In the genomic region with DNA sequence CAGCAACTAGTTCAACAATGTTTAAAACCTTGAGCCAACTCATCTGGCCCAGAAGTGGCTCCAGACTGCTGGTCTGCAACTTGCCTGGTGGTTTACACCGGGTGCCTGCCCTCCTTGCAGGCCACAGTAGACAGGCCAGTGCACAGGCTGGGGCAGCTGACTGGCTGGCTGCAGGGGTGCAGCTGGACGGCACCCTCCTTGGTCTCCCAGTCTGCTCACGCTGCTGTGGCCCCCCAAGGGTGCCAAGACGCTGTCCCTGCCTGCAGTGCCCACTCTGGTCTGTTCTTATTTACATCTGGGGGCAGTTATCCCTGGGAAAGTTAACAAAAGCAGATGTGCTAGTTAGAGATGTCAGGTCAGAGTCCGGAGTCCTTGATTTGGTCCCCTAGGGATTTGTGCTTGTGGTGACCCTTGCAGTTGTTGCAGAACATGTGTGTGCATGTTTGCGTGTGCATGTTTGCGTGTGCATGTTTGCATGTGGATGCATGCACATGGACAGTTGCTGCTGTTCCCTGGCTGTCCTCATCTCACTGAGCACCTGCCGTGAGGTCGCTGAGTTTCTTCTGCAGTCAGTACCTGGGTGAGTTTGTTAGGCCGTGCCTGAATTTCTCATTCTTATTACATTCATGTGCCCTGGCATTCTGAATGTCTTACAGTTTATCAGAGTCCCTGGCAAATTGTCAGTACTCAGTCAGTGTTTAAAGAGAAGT, we compare ENCODE assay signal across 1 cellular context.
TF ChIP-seq lines count a peak whose summit lies in the region.

No MANE protein-coding gene starts in this region.

TF ChIP-seq in HepG2, 621 proteins besides CTCF, POLR2A, EP300 and RAD21 (continued from another document):
- TF ChIP-seq SRF (IDR thresholded peaks at IDR 0.05; ENCODE audit: low read depth, low read length): no peak
- TF ChIP-seq KLF16 (CRISPR knock-in tag; IDR thresholded peaks at IDR 0.05): no peak
- TF ChIP-seq PITX1 (CRISPR knock-in tag; IDR thresholded peaks at IDR 0.05): no peak
- TF ChIP-seq JUNB (CRISPR knock-in tag; IDR thresholded peaks at IDR 0.05; ENCODE audit: borderline replicate concordance): no peak
- TF ChIP-seq, protein P1, sequence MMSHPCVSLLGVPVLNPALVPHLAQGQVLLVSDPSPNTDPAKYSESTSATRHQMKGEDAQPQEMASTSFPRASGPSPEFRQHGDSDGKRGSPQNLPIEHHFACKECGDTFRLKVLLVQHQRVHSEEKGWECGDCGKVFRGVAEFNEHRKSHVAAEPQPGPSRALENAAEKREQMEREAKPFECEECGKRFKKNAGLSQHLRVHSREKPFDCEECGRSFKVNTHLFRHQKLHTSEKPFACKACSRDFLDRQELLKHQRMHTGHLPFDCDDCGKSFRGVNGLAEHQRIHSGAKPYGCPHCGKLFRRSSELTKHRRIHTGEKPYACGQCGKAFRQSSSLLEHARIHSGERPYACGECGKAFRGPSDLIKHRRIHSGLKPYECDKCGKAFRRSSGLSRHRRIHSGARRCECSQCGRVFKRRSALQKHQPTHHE (CRISPR knock-in tag; IDR thresholded peaks at IDR 0.05; ENCODE audit: borderline replicate concordance): no peak
- no peak for TF ChIP-seq FOXK1 (CRISPR knock-in tag; IDR thresholded peaks at IDR 0.05; ENCODE audit: borderline replicate concordance, low read depth)
- TF ChIP-seq GATAD2A (CRISPR knock-in tag; IDR thresholded peaks at IDR 0.05): no peak
- TF ChIP-seq ZNF318 (CRISPR knock-in tag; IDR thresholded peaks at IDR 0.05): 0 out of 2 replicates have a peak, but pooled peaks have one; percentile 39
- TF ChIP-seq ZNF331 (CRISPR knock-in tag; IDR thresholded peaks at IDR 0.05): no peak
- TF ChIP-seq ZNF770 (CRISPR knock-in tag; IDR thresholded peaks at IDR 0.05): no peak
- TF ChIP-seq ZKSCAN1 (IDR thresholded peaks at IDR 0.05; ENCODE audit: low read length): no peak
- TF ChIP-seq TERF1 (CRISPR knock-in tag; IDR thresholded peaks at IDR 0.05): no peak
- TF ChIP-seq ZEB1 (IDR thresholded peaks at IDR 0.05; ENCODE audit: insufficient replicate concordance, low read depth): no peak
- TF ChIP-seq, protein P2, sequence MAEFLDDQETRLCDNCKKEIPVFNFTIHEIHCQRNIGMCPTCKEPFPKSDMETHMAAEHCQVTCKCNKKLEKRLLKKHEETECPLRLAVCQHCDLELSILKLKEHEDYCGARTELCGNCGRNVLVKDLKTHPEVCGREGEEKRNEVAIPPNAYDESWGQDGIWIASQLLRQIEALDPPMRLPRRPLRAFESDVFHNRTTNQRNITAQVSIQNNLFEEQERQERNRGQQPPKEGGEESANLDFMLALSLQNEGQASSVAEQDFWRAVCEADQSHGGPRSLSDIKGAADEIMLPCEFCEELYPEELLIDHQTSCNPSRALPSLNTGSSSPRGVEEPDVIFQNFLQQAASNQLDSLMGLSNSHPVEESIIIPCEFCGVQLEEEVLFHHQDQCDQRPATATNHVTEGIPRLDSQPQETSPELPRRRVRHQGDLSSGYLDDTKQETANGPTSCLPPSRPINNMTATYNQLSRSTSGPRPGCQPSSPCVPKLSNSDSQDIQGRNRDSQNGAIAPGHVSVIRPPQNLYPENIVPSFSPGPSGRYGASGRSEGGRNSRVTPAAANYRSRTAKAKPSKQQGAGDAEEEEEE (CRISPR knock-in tag; IDR thresholded peaks at IDR 0.05; ENCODE audit: borderline replicate concordance): no peak
- TF ChIP-seq ARNT (IDR thresholded peaks at IDR 0.05): no peak
- TF ChIP-seq MED8 (CRISPR knock-in tag; IDR thresholded peaks at IDR 0.05; ENCODE audit: insufficient replicate concordance): peak; percentile 22
- no peak for TF ChIP-seq HBP1 (CRISPR knock-in tag; IDR thresholded peaks at IDR 0.05; ENCODE audit: low read depth)
- TF ChIP-seq SOX6 (IDR thresholded peaks at IDR 0.05): no peak
- no peak for TF ChIP-seq SOX6 (CRISPR knock-in tag; IDR thresholded peaks at IDR 0.05)
- TF ChIP-seq, protein P3, sequence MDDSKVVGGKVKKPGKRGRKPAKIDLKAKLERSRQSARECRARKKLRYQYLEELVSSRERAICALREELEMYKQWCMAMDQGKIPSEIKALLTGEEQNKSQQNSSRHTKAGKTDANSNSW (CRISPR knock-in tag; IDR thresholded peaks at IDR 0.05; ENCODE audit: borderline replicate concordance): no peak
- no peak for TF ChIP-seq ZNF772 (CRISPR knock-in tag; IDR thresholded peaks at IDR 0.05)
- no peak for TF ChIP-seq ZNF546 (CRISPR knock-in tag; conservative IDR thresholded peaks at IDR 0.05)
- TF ChIP-seq KLF11 (CRISPR knock-in tag; IDR thresholded peaks at IDR 0.05): no peak
- no peak for TF ChIP-seq ZNF563 (CRISPR knock-in tag; IDR thresholded peaks at IDR 0.05)
TF ChIP-seq in HepG2: peak in this region for 8.
